13 cellular contexts compared by ENCODE assay signal in genomic region chr14:71733210-71733883, GRCh38.
DNase-seq lines count a peak whose midpoint lies in the region; ATAC-seq, FAIRE-seq and TF ChIP-seq lines count a peak whose summit lies in the region.
"Had no signal": no experiment of that assay in that cellular context is flagged by ENCODE, and none has a peak within 500 bp of the region (broad histone marks: within the 10 kb centered on the region; RNA-seq: fewer than 3 reads in every experiment).

No MANE protein-coding gene starts in this region.

- H3K36me3 Mint-ChIP-seq in activated T-cell treated with anti-CD3 and anti-CD28 coated beads, Interleukin-2, amount 50 U/mL, for 24 hours (ENCODE audit: low read depth) = peaks cover 89% of the 10 kb centered on the region
- H3K36me3 Mint-ChIP-seq in activated T-cell treated with anti-CD3 and anti-CD28 coated beads, Interleukin-2, amount 50 U/mL, for 72 hours (ENCODE audit: insufficient read depth in 2 of 2) = peaks cover 4 to 9% of the 10 kb centered on the region in 2 donors

- H3K4me1 ChIP-seq in breast epithelium = no peaks in the 10 kb centered on the region
- H3K4me1 ChIP-seq: A549 had no signal

- H3K27ac ChIP-seq in breast epithelium = no peak overlapping the region
- H3K27ac ChIP-seq: A549 had no signal

- no peaks in the 10 kb centered on the region for H3K9me3 Mint-ChIP-seq in activated T-cell treated with anti-CD3 and anti-CD28 coated beads, Interleukin-2, amount 50 U/mL, for 24 hours
- no peaks in the 10 kb centered on the region for H3K9me3 Mint-ChIP-seq in activated T-cell treated with anti-CD3 and anti-CD28 coated beads, Interleukin-2, amount 50 U/mL, for 72 hours
- H3K9me3 Mint-ChIP-seq: naive B cell had no signal

- peak overlapping the region; percentile 15 for H3K27ac Mint-ChIP-seq in activated T-cell treated with anti-CD3 and anti-CD28 coated beads, Interleukin-2, amount 50 U/mL, for 24 hours
- H3K27ac Mint-ChIP-seq in activated T-cell treated with anti-CD3 and anti-CD28 coated beads, Interleukin-2, amount 50 U/mL, for 72 hours = no peak overlapping the region

- no peak overlapping the region for H3K4me3 Mint-ChIP-seq in activated T-cell treated with anti-CD3 and anti-CD28 coated beads, Interleukin-2, amount 50 U/mL, for 24 hours
- no peak overlapping the region for H3K4me3 Mint-ChIP-seq in activated T-cell treated with anti-CD3 and anti-CD28 coated beads, Interleukin-2, amount 50 U/mL, for 72 hours

- intact Hi-C loops in breast epithelium (cut with DNase I; ENCODE audit: low total_unique reads) = no loop called here

- H3K36me3 ChIP-seq in bronchial epithelial cell (ENCODE audit: control insufficient read depth, insufficient read depth, low read length) = peaks cover 23% of the 10 kb centered on the region
- no peaks in the 10 kb centered on the region for H3K36me3 ChIP-seq in breast epithelium

- peak; percentile 68 for FAIRE-seq in bronchial epithelial cell (lab: Jason Lieb, UNC)
- FAIRE-seq: A549 had no signal

- TF ChIP-seq CTCF in bronchial epithelial cell (IDR thresholded peaks at IDR 0.05; ENCODE audit: insufficient read depth, low read length, severe bottlenecking) (no peak), breast epithelium (IDR thresholded peaks at IDR 0.05) (no peak)

- DNase-seq in activated T-cell treated with anti-CD3 and anti-CD28 coated beads, Interleukin-2, amount 50 U/mL, for 24 hours = no peak
- no peak for DNase-seq in activated T-cell treated with anti-CD3 and anti-CD28 coated beads, Interleukin-2, amount 50 U/mL, for 72 hours
- DNase-seq in bronchial epithelial cell (ENCODE audit: low read depth) (no peak), islet precursor cell (peak; percentile 68), breast epithelium (ENCODE audit: low spot score in 2 of 2) (no peak), GF-D8 (lab: John Stamatoyannopoulos, UW) (no peak), NCI-H748 treated with DMSO at 0.1 percent for 48 hours (lab: John Stamatoyannopoulos, UW) (no peak), GM19240 (ENCODE audit: insufficient read length, low spot score) (no peak)
- DNase-seq: cerebellar nuclear complex, naive B cell, NCI-H146, NCI-H524 treated with DMSO at 0.1 percent for 48 hours had no signal

- no peak for ATAC-seq in activated T-cell treated with anti-CD3 and anti-CD28 coated beads, Interleukin-2, amount 50 U/mL, for 72 hours (replicated peaks in 1 of 2)
- ATAC-seq: A549 had no signal

- H3K9me3 ChIP-seq in breast epithelium = no peaks in the 10 kb centered on the region
- H3K9me3 ChIP-seq: A549 had no signal

- TF ChIP-seq POLR2A in breast epithelium (IDR thresholded peaks at IDR 0.05) = no peak

- H3K4me1 Mint-ChIP-seq in activated T-cell treated with anti-CD3 and anti-CD28 coated beads, Interleukin-2, amount 50 U/mL, for 24 hours (ENCODE audit: low read depth) = no peaks in the 10 kb centered on the region
- H3K4me1 Mint-ChIP-seq in activated T-cell treated with anti-CD3 and anti-CD28 coated beads, Interleukin-2, amount 50 U/mL, for 72 hours (ENCODE audit: low read depth) = no peaks in the 10 kb centered on the region

- H3K27me3 ChIP-seq in bronchial epithelial cell (ENCODE audit: control insufficient read depth, insufficient read depth, low read length) = no peaks in the 10 kb centered on the region
- H3K27me3 ChIP-seq in breast epithelium = no peaks in the 10 kb centered on the region

- no peak overlapping the region for H3K4me3 ChIP-seq in bronchial epithelial cell (ENCODE audit: low read depth, low read length)
- H3K4me3 ChIP-seq in breast epithelium = no peak overlapping the region
- H3K4me3 ChIP-seq: A549 had no signal

- no peaks in the 10 kb centered on the region for H3K27me3 Mint-ChIP-seq in activated T-cell treated with anti-CD3 and anti-CD28 coated beads, Interleukin-2, amount 50 U/mL, for 24 hours
- no peaks in the 10 kb centered on the region for H3K27me3 Mint-ChIP-seq in activated T-cell treated with anti-CD3 and anti-CD28 coated beads, Interleukin-2, amount 50 U/mL, for 72 hours (ENCODE audit: low read depth)
- H3K27me3 Mint-ChIP-seq: naive B cell had no signal
